ENCODE assay signal across 20 cellular contexts in the genomic region with DNA sequence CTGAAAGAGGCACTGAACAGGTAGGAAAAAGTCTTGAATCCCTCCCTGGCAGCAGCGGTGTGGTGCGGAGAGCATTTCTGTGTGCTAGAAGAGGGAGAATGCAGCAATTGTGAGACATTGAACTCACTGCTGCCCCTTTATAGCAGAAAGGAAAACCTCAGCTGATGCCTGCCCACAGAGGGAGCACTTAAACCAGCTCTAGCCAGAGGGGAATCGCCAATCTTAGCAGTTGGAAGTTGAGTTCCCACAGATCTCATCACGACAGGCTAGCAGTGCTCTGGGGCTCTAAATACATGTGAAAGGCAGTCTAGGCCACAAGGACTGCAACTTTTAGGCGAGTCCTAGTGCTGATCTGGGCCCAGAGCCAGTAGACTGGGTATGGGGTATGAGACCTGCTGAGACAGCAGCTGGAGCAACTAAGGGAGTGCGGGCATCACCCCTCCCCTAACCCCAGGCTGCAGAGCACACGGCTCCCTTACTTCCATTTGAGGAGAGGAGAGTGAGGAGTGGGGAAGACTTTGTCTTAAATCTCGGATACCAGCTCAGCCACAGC. TPM values are rescaled to one million over a fixed set of nuclear protein-coding genes. Genes with fewer than 3 reads are reported as not detected.
A peak's percentile ranks its signal among the peaks of the same experiment; 100 is the strongest.
DNase-seq lines count a peak whose midpoint lies in the region; ATAC-seq and TF ChIP-seq lines count a peak whose summit lies in the region.
"Had no signal": no experiment of that assay in that cellular context is flagged by ENCODE, and none has a peak within 500 bp of the region (broad histone marks: within the 10 kb centered on the region; RNA-seq: fewer than 3 reads in every experiment).

No MANE protein-coding gene starts in this region.

- no peak overlapping the region for H3K27ac Mint-ChIP-seq in chondrocyte (ENCODE audit: unreplicated experiment)
- H3K27ac Mint-ChIP-seq: memory B cell; stimulated activated naive CD8-positive, alpha-beta T cell treated with anti-CD3 and anti-CD28 coated beads, Interleukin-15, amount 100 ng/mL, for 72 hours had no signal

- H3K36me3 Mint-ChIP-seq in chondrocyte (ENCODE audit: low read depth) = peaks cover 10% of the 10 kb centered on the region
- H3K36me3 Mint-ChIP-seq: memory B cell had no signal

- TF ChIP-seq CTCF in chondrocyte (IDR thresholded peaks at IDR 0.05) = peak; percentile 26

- no peak overlapping the region for H3K4me3 Mint-ChIP-seq in chondrocyte (ENCODE audit: unreplicated experiment)
- H3K4me3 Mint-ChIP-seq: central memory CD8-positive, alpha-beta T cell; memory B cell; stimulated activated naive CD8-positive, alpha-beta T cell treated with anti-CD3 and anti-CD28 coated beads, Interleukin-15, amount 100 ng/mL, for 72 hours had no signal

- H3K27me3 Mint-ChIP-seq in chondrocyte (ENCODE audit: low read depth) = no peaks in the 10 kb centered on the region

- intact Hi-C loops in left colon (cut with DNase I, micrococcal nuclease) = no loop called here

- DNase-seq in DMS 273 (lab: John Stamatoyannopoulos, UW; ENCODE audit: unreplicated experiment) (peak; percentile 90), M059J (ENCODE audit: low read depth) (peak; percentile 22), chondrocyte (ENCODE audit: low spot score) (no peak), left colon (no peak), kidney tubule cell (ENCODE audit: low spot score) (no peak), DMS53 (lab: John Stamatoyannopoulos, UW) (no peak), SHP77 treated with DMSO at 0.1 percent for 48 hours (lab: John Stamatoyannopoulos, UW) (no peak)
- DNase-seq: activated CD8-positive, alpha-beta memory T cell treated with anti-CD3 and anti-CD28 coated beads for 24 hours; activated naive CD4-positive, alpha-beta T cell treated with Interleukin-2 at 50 U/mL for 16 hours; activated T-cell treated with anti-CD3 and anti-CD28 coated beads, Interleukin-2, amount 50 U/mL, for 48 hours; amygdala; gastrocnemius medialis; NCI-H1417; NCI-H748 treated with DMSO at 0.1 percent for 48 hours; stimulated activated CD4-positive, alpha-beta T cell treated with anti-CD3 and anti-CD28 coated beads, Interleukin-12 subunit alpha, Interleukin-12 subunit beta, amount 100 ng/mL, for 4 hours; stimulated activated naive CD8-positive, alpha-beta T cell treated with anti-CD3 and anti-CD28 coated beads, Interleukin-15, amount 100 ng/mL, for 72 hours had no signal

- H3K9me3 Mint-ChIP-seq in chondrocyte (ENCODE audit: low read depth) = peaks cover 25% of the 10 kb centered on the region
- H3K9me3 Mint-ChIP-seq: central memory CD8-positive, alpha-beta T cell; stimulated activated naive CD8-positive, alpha-beta T cell treated with anti-CD3 and anti-CD28 coated beads, Interleukin-15, amount 100 ng/mL, for 72 hours had no signal

- ATAC-seq in left colon = peak; percentile 25
- ATAC-seq in esophagus mucosa = no peak
- ATAC-seq: gastrocnemius medialis; stimulated activated naive CD8-positive, alpha-beta T cell treated with anti-CD3 and anti-CD28 coated beads, Interleukin-15, amount 100 ng/mL, for 72 hours had no signal

- no peaks in the 10 kb centered on the region for H3K4me1 Mint-ChIP-seq in chondrocyte (ENCODE audit: low read depth)
- H3K4me1 Mint-ChIP-seq: central memory CD8-positive, alpha-beta T cell; memory B cell; stimulated activated naive CD8-positive, alpha-beta T cell treated with anti-CD3 and anti-CD28 coated beads, Interleukin-15, amount 100 ng/mL, for 72 hours had no signal

RNA-seq across cellular contexts. Expression of gene PRR15, which starts 25.2 kb away (rescaled TPM):
- total RNA-seq in M059J (2014; rRNA removed; shearing (Covaris generic)) = 0.17 TPM in 1 of 2 replicates, not detected in the other
- 2.5 to 6.3 TPM (median 2.7 TPM) in 3 replicates for total RNA-seq in chondrocyte
- total RNA-seq in left colon = 100 to 1,000 TPM; 177 to 290 TPM
- 0.92 TPM for total RNA-seq in esophagus mucosa
- total RNA-seq: myocyte had no signal

Comparison
In these comparisons a context has a peak if more than half of its experiments do, and no peak if none do; other contexts are left out.
1. DNase-seq: peak in DMS 273 (single experiment) and M059J (single experiment); none in chondrocyte (single experiment), left colon (0 of 2), kidney tubule cell (single experiment), DMS53 (single experiment) and SHP77 treated with DMSO at 0.1 percent for 48 hours (single experiment).
2. RNA of gene PRR15, which starts 25.2 kb away (total RNA-seq): 177 to 290 TPM in left colon; 2.5 to 6.3 TPM in chondrocyte, 0.92 TPM in esophagus mucosa (single experiment) and 0.17 TPM in M059J; every median in the first group is over 10 times any median in the second.